In genomic region chr16:47732806-47733150, GRCh38 we compare ENCODE assay signal across 9 cellular contexts.
DNase-seq lines count a peak whose midpoint lies in the region; ATAC-seq and TF ChIP-seq lines count a peak whose summit lies in the region.
"Had no signal": no experiment of that assay in that cellular context is flagged by ENCODE, and none has a peak within 500 bp of the region (broad histone marks: within the 10 kb centered on the region; RNA-seq: fewer than 3 reads in every experiment).

No MANE protein-coding gene starts in this region.

- peak overlapping the region; percentile 30 for H2AK9ac ChIP-seq in IMR-90 (replicated peaks; ENCODE audit: low read depth, low read length, poor library complexity)

- intact Hi-C loops in IMR-90 (cut with micrococcal nuclease), result loop anchor here (5.0 to 10.0 kb wide), 4 partner anchors 268 to 590 kb away; partner anchors contain the start of genes ITFG1, NETO2 and PHKB

- 0 out of 4 replicates have a peak overlapping the region, but pooled peaks of 1 of the 2 experiments have one; percentile 0 for H4K8ac ChIP-seq in IMR-90 (ENCODE audit: low read depth in 2 of 2, low read length in 2 of 2)

- no peaks in the 10 kb centered on the region for H3K36me3 ChIP-seq in IMR-90 (ENCODE audit: control insufficient read depth, insufficient read depth, low read length)

- H3K23ac ChIP-seq in IMR-90 (ENCODE audit: low read depth, low read length), result no peak overlapping the region

- no peak for TF ChIP-seq RAD21 in IMR-90 (IDR thresholded peaks at IDR 0.05; ENCODE audit: low read length)

- DNase-seq in EL, result peak; percentile 89
- DNase-seq in IMR-90, result peak; percentile 99
- peak; percentile 88 for DNase-seq in astrocyte of the cerebellum (ENCODE audit: low read depth)
- peak; percentile 18 to 83 for DNase-seq in lung microvascular endothelial cell (ENCODE audit: low read depth in 2 of 2)
- DNase-seq in stimulated activated naive CD4-positive, alpha-beta T cell treated with Interleukin-2 at 50 U/mL for 16 hours (lab: John Stamatoyannopoulos, UW), result no peak
- DNase-seq in NAMALWA (ENCODE audit: low spot score), result no peak
- DNase-seq in NCI-H774 (lab: John Stamatoyannopoulos, UW), result no peak
- no peak for DNase-seq in Ammon's horn (ENCODE audit: low spot score)
- DNase-seq: activated B cell treated with CpG ODN at 0.5 μM for 24 hours had no signal

- no peak overlapping the region for H2BK20ac ChIP-seq in IMR-90 (ENCODE audit: low read depth, low read length)

- H3K9me3 ChIP-seq in IMR-90 (ENCODE audit: control insufficient read depth, insufficient read depth, low read length), result no peaks in the 10 kb centered on the region

- no peaks in the 10 kb centered on the region; the same call in 1 of the 2 replicates for H4K20me1 ChIP-seq in IMR-90 (ENCODE audit: insufficient read depth, low read length)

- H3K4me1 ChIP-seq in IMR-90 (ENCODE audit: control insufficient read depth, insufficient read depth, low read length), result peaks cover 12% of the 10 kb centered on the region

- H3K14ac ChIP-seq in IMR-90 (replicated peaks; ENCODE audit: low read depth, low read length), result no peak overlapping the region

- H3K4ac ChIP-seq in IMR-90 (ENCODE audit: low read depth, low read length), result 0 out of 2 replicates have a peak overlapping the region, but pooled peaks have one; percentile 4

- no CpG with 5 or more reads among the region's 5 CpGs for WGBS in IMR-90 (ENCODE audit: extremely low coverage in 2 of 2, insufficient read length in 1 of 2), 2 experiments

- peak overlapping the region; percentile 76; the same call in 1 of the 2 replicates for H3K27ac ChIP-seq in IMR-90 (ENCODE audit: insufficient read depth, low read length)

- H3K4me3 ChIP-seq in IMR-90 (ENCODE audit: insufficient read depth, low read depth, low read length) (no peak overlapping the region), astrocyte of the cerebellum (ENCODE audit: low read depth, low read length) (no peak overlapping the region)

- H2BK15ac ChIP-seq in IMR-90 (ENCODE audit: low read depth, low read length), result no peak overlapping the region

- peaks cover 9% of the 10 kb centered on the region for H3K9me1 ChIP-seq in IMR-90 (ENCODE audit: insufficient read depth, low read length)

- ATAC-seq in IMR-90 (ENCODE audit: low read depth), result peak; percentile 66

- dilution Hi-C loops in IMR-90 (cut with HindIII; ENCODE audit: low sequenced_read_pairs, unreplicated experiment), result no loop called here

- POLR2A ChIA-PET in IMR-90 (lab: Charles Lee; ENCODE audit: unreplicated experiment), result no interaction called here

- H3K4me2 ChIP-seq in IMR-90 (ENCODE audit: low read depth, low read length), result peak overlapping the region; percentile 73; the same call in 1 of the 2 replicates

- TF ChIP-seq CTCF in IMR-90 (conservative IDR thresholded peaks at IDR 0.05; ENCODE audit: low read depth, low read length) (no peak), astrocyte of the cerebellum (IDR thresholded peaks at IDR 0.05; ENCODE audit: low read depth, low read length, missing control alignments) (no peak)

- no TSS peak for BruUV-seq in IMR-90 (replicated peaks; lab: Mats Ljungman, UMichigan)

- no peak overlapping the region for H4K5ac ChIP-seq in IMR-90 (ENCODE audit: low read depth, low read length)

- no peak overlapping the region for H2AK5ac ChIP-seq in IMR-90 (ENCODE audit: low read depth, low read length)

- H4K91ac ChIP-seq in IMR-90 (ENCODE audit: insufficient read depth, low read depth, low read length), result no peak overlapping the region

- H3K18ac ChIP-seq in IMR-90 (ENCODE audit: low read depth, low read length), result no peak overlapping the region

- in situ Hi-C loops in IMR-90 (cut with MboI; ENCODE audit: low sequenced_read_pairs) (loop anchor here (25.0 kb wide), 1 partner anchor 430 kb away; the partner anchor contains the start of gene ABCC12), astrocyte of the cerebellum (cut with HindIII; ENCODE audit: low sequenced_read_pairs) (no loop called here)

- H3K9ac ChIP-seq in IMR-90 (ENCODE audit: low read depth, low read length), result no peak overlapping the region

- no peak for TF ChIP-seq POLR2A in IMR-90 (IDR thresholded peaks at IDR 0.05; ENCODE audit: low read depth, low read length)

- H2BK5ac ChIP-seq in IMR-90 (ENCODE audit: low read depth, low read length, poor library complexity, severe bottlenecking), result peak overlapping the region; percentile 96

- H3K27me3 ChIP-seq in IMR-90 (ENCODE audit: control insufficient read depth, insufficient read depth, low read length), result no peaks in the 10 kb centered on the region

- peak overlapping the region; percentile 17; the same call in 1 of the 2 replicates for H2BK120ac ChIP-seq in IMR-90 (ENCODE audit: low read depth, low read length)

- CTCF ChIA-PET in IMR-90 (lab: Yijun Ruan, JAX), result interaction anchor here (0.6 to 1.0 kb wide), 2 partner anchors 425 to 1738 kb away, joined by 4 read pairs; no protein-coding TSS in a partner anchor

- H2AFZ ChIP-seq in IMR-90 (replicated peaks; ENCODE audit: low read length, poor library complexity), result peak overlapping the region; percentile 67

- peak overlapping the region; percentile 31; the same call in 1 of the 2 replicates for H3K56ac ChIP-seq in IMR-90 (ENCODE audit: extremely low read depth, insufficient read depth, low read length)

- no peaks in the 10 kb centered on the region for H3K79me1 ChIP-seq in IMR-90 (ENCODE audit: low read depth in 1 of 2, low read length in 2 of 2)

TF ChIP-seq in IMR-90, 13 proteins besides CTCF, POLR2A, EP300 and RAD21:
- TF ChIP-seq BHLHE40 (IDR thresholded peaks at IDR 0.05; ENCODE audit: low read depth, low read length) (peak; percentile 81), MXI1 (IDR thresholded peaks at IDR 0.05; ENCODE audit: borderline replicate concordance, low read depth, low read length) (peak; percentile 49; the same call in 1 of the 2 replicates), MAZ (IDR thresholded peaks at IDR 0.05; ENCODE audit: borderline replicate concordance, low read depth, low read length) (peak; percentile 78), CHD1 (IDR thresholded peaks at IDR 0.05; ENCODE audit: low read depth, low read length) (no peak), NFE2L2 (IDR thresholded peaks at IDR 0.05; ENCODE audit: low read depth, low read length) (0 out of 2 replicates have a peak, but pooled peaks have one; percentile 22), FOS (IDR thresholded peaks at IDR 0.05; ENCODE audit: low read depth, low read length) (peak; percentile 88), RCOR1 (IDR thresholded peaks at IDR 0.05; ENCODE audit: insufficient replicate concordance, low read length) (no peak)

Comparison
In these comparisons a context has a peak if more than half of its experiments do, and no peak if none do; other contexts are left out.
1. DNase-seq: peak in EL (single experiment), IMR-90 (single experiment), astrocyte of the cerebellum (single experiment) and lung microvascular endothelial cell (2 of 2); none in stimulated activated naive CD4-positive, alpha-beta T cell treated with Interleukin-2 at 50 U/mL for 16 hours (single experiment), NAMALWA (single experiment), NCI-H774 (single experiment) and Ammon's horn (single experiment).